Comparison of ENCODE assay signal across 12 cellular contexts in genomic region chr3:23219117-23219516, GRCh38. TPM values are rescaled to one million over a fixed set of nuclear protein-coding genes. Genes with fewer than 3 reads are reported as not detected.
A peak's percentile ranks its signal among the peaks of the same experiment; 100 is the strongest.
DNase-seq lines count a peak whose midpoint lies in the region; ATAC-seq lines count a peak whose summit lies in the region.
"Had no signal": no experiment of that assay in that cellular context is flagged by ENCODE, and none has a peak within 500 bp of the region (broad histone marks: within the 10 kb centered on the region; RNA-seq: fewer than 3 reads in every experiment).

No MANE protein-coding gene starts in this region.

- no peak overlapping the region for H3K18ac ChIP-seq in mesenchymal stem cell (ENCODE audit: low read depth in 1 of 2, low read length in 2 of 2)

- no peak for DNase-seq in mesenchymal stem cell
- DNase-seq in pons (ENCODE audit: low spot score), result no peak
- DNase-seq in cerebellum (ENCODE audit: low spot score), result no peak
- no peak for DNase-seq in nucleus accumbens (lab: John Stamatoyannopoulos, UW)
- DNase-seq in AG20443 (ENCODE audit: low spot score), result no peak
- DNase-seq: activated naive CD4-positive, alpha-beta T cell treated with anti-CD3 and anti-CD28 coated beads for 36 hours; DND-41; kidney glomerular epithelial cell; NCI-H2227 treated with DMSO at 0.1 percent for 48 hours had no signal

- no peak overlapping the region for H3K4ac ChIP-seq in mesenchymal stem cell (ENCODE audit: low read depth in 1 of 2, low read length in 2 of 2)

- no peak overlapping the region for H2AFZ ChIP-seq in mesenchymal stem cell (ENCODE audit: low read depth, low read length)

- no peak overlapping the region for H2BK12ac ChIP-seq in mesenchymal stem cell (ENCODE audit: low read length in 2 of 2)

- H3K9ac ChIP-seq in HUES48 (ENCODE audit: low read depth, low read length) (no peak overlapping the region), mesenchymal stem cell (ENCODE audit: low read length) (no peak overlapping the region)

- no peak overlapping the region for H3K4me2 ChIP-seq in mesenchymal stem cell (ENCODE audit: low read length, poor library complexity, severe bottlenecking)

- H2BK5ac ChIP-seq in mesenchymal stem cell (ENCODE audit: low read depth, low read length, poor library complexity, severe bottlenecking), result no peak overlapping the region

- H2BK15ac ChIP-seq in mesenchymal stem cell (ENCODE audit: low read depth, poor library complexity, severe bottlenecking), result no peak overlapping the region

- H3K14ac ChIP-seq in mesenchymal stem cell (ENCODE audit: low read length in 2 of 2), result no peak overlapping the region

- no peak overlapping the region for H2AK5ac ChIP-seq in mesenchymal stem cell (ENCODE audit: low read length, severe bottlenecking)

- no peaks in the 10 kb centered on the region for H3K27me3 ChIP-seq in HUES48 (ENCODE audit: control insufficient read depth, insufficient read depth, low read length)
- H3K27me3 ChIP-seq in mesenchymal stem cell (ENCODE audit: control insufficient read depth in 1 of 2, insufficient read depth in 1 of 2, low read length in 2 of 2), result no peaks in the 10 kb centered on the region

- H3K36me3 ChIP-seq in HUES48 (ENCODE audit: control insufficient read depth, insufficient read depth, low read length) (no peaks in the 10 kb centered on the region), mesenchymal stem cell (ENCODE audit: control insufficient read depth in 1 of 2, insufficient read depth in 2 of 2, low read depth in 1 of 2, low read length in 2 of 2) (peaks cover 0 to 4% of the 10 kb centered on the region in 2 experiments)

- H4K91ac ChIP-seq in mesenchymal stem cell (ENCODE audit: low read length), result no peak overlapping the region

- peak; percentile 37 for ATAC-seq in GM18868 (IDR thresholded peaks at IDR 0.05; ENCODE audit: unreplicated experiment)
- peak; percentile 30 for ATAC-seq in HG02588 (IDR thresholded peaks at IDR 0.05; ENCODE audit: unreplicated experiment)

- H3K9me3 ChIP-seq in HUES48 (ENCODE audit: control insufficient read depth, insufficient read depth, low read length) (no peaks in the 10 kb centered on the region), mesenchymal stem cell (ENCODE audit: control insufficient read depth, low read length) (peaks cover 5% of the 10 kb centered on the region)

- 62% methylated on average over 2 of the region's 2 CpGs for WGBS in mesenchymal stem cell

- no peak overlapping the region for H4K8ac ChIP-seq in mesenchymal stem cell (ENCODE audit: low read length)

- peaks cover 13% of the 10 kb centered on the region for H3K79me1 ChIP-seq in mesenchymal stem cell (replicated peaks; ENCODE audit: low read length, poor library complexity, severe bottlenecking)

- peak overlapping the region; percentile 14 for H3K27ac ChIP-seq in HUES48 (ENCODE audit: low read depth, low read length)
- H3K27ac ChIP-seq in mesenchymal stem cell (ENCODE audit: low read length, poor library complexity, severe bottlenecking), result peak overlapping the region; percentile 70

- H3K4me1 ChIP-seq in HUES48 (ENCODE audit: control insufficient read depth, insufficient read depth, low read length) (peaks cover 5% of the 10 kb centered on the region; the same call in 1 of the 2 replicates), mesenchymal stem cell (ENCODE audit: control insufficient read depth, insufficient read depth, low read depth, low read length) (no peaks in the 10 kb centered on the region)

- H3K23ac ChIP-seq in mesenchymal stem cell (ENCODE audit: low read length in 2 of 2), result no peak overlapping the region

- H2BK120ac ChIP-seq in mesenchymal stem cell (ENCODE audit: low read depth, low read length), result no peak overlapping the region

- no peak overlapping the region for H3K4me3 ChIP-seq in HUES48 (ENCODE audit: low read depth, low read length)
- no peak overlapping the region for H3K4me3 ChIP-seq in mesenchymal stem cell (ENCODE audit: insufficient read depth in 1 of 2, low read depth in 1 of 2, low read length in 2 of 2)

RNA-seq across cellular contexts. Expression of gene UBE2E2, which starts 16.0 kb away (rescaled TPM):
- polyA plus RNA-seq in mesenchymal stem cell (2013, experiment 1 of 2), result 27.2 TPM
- 26.3 TPM for polyA plus RNA-seq in mesenchymal stem cell (2013, experiment 2 of 2)
- 26.6 TPM for total RNA-seq in cerebellum
